Comparison of ENCODE assay signal across 2 cellular contexts in genomic region chr11:59544869-59545178, GRCh38.
A peak's percentile ranks its signal among the peaks of the same experiment; 100 is the strongest.
TF ChIP-seq lines count a peak whose summit lies in the region.

No MANE protein-coding gene starts in this region.

TF ChIP-seq in A549, 52 proteins besides CTCF, POLR2A, EP300 and RAD21 (continued from another document):
- TF ChIP-seq HOXB13 (CRISPR knock-in tag; IDR thresholded peaks at IDR 0.05; ENCODE audit: low read depth) (no peak), SMC3 (IDR thresholded peaks at IDR 0.05) (no peak), E2F6 (IDR thresholded peaks at IDR 0.05; ENCODE audit: borderline replicate concordance, low read depth) (no peak), ZNF302 (CRISPR knock-in tag; IDR thresholded peaks at IDR 0.05) (0 out of 2 replicates have a peak, but pooled peaks have one; percentile 8), HMGXB4 (CRISPR knock-in tag; IDR thresholded peaks at IDR 0.05; ENCODE audit: borderline replicate concordance) (no peak), ZFP36 (IDR thresholded peaks at IDR 0.05; ENCODE audit: borderline replicate concordance, partially characterized antibody) (no peak), RNF2 (IDR thresholded peaks at IDR 0.05; ENCODE audit: borderline replicate concordance, low read depth) (no peak), BHLHE40 (IDR thresholded peaks at IDR 0.05; ENCODE audit: low read depth, low read length) (no peak), CBX8 (IDR thresholded peaks at IDR 0.05) (no peak), ATOH8 (CRISPR knock-in tag; IDR thresholded peaks at IDR 0.05; ENCODE audit: low read depth) (no peak), HOXA7 (CRISPR knock-in tag; IDR thresholded peaks at IDR 0.05) (peak; percentile 85; the same call in 1 of the 2 replicates), HOXB5 (CRISPR knock-in tag; IDR thresholded peaks at IDR 0.05) (no peak), CBX2 (IDR thresholded peaks at IDR 0.05; ENCODE audit: borderline replicate concordance, low read depth) (no peak)
TF ChIP-seq in A549: peak in this region for 3.

TF ChIP-seq in HCT116, 20 proteins besides CTCF, POLR2A, EP300 and RAD21 (continued from another document):
- no peak for TF ChIP-seq MAX (IDR thresholded peaks at IDR 0.05)
